11 cellular contexts compared by ENCODE assay signal in genomic region chr12:131832393-131833231, GRCh38. TPM values are rescaled to one million over a fixed set of nuclear protein-coding genes. Genes with fewer than 3 reads are reported as not detected.
DNase-seq lines count a peak whose midpoint lies in the region; ATAC-seq and TF ChIP-seq lines count a peak whose summit lies in the region.
"Had no signal": no experiment of that assay in that cellular context is flagged by ENCODE, and none has a peak within 500 bp of the region (broad histone marks: within the 10 kb centered on the region; RNA-seq: fewer than 3 reads in every experiment).

No MANE protein-coding gene starts in this region.

- no peak overlapping the region for H3K4me3 Mint-ChIP-seq in activated T-cell treated with anti-CD3 and anti-CD28 coated beads, Interleukin-2, amount 50 U/mL, for 24 hours
- H3K4me3 Mint-ChIP-seq: activated B cell treated with CpG ODN at 0.5 μM for 24 hours had no signal

- no peak for TF ChIP-seq EP300 in gastroesophageal sphincter (IDR thresholded peaks at IDR 0.05)
- TF ChIP-seq EP300 in suprapubic skin (IDR thresholded peaks at IDR 0.05), result no peak

- POLR2A ChIA-PET in Panc1 (lab: Charles Lee), result no interaction called here
- POLR2A ChIA-PET in HEK293T (lab: Yijun Ruan, JAX), result no interaction called here

- BruUV-seq in Panc1 (replicated peaks; lab: Mats Ljungman, UMichigan), result no TSS peak

- TF ChIP-seq CTCF in Panc1 (IDR thresholded peaks at IDR 0.05) (no peak), gastroesophageal sphincter (IDR thresholded peaks at IDR 0.05) (no peak), suprapubic skin (IDR thresholded peaks at IDR 0.05) (no peak)

- no peaks in the 10 kb centered on the region for H3K27me3 ChIP-seq in Panc1 (ENCODE audit: control insufficient read depth, insufficient read depth, low read length)
- H3K27me3 ChIP-seq in gastroesophageal sphincter, result peaks cover 90% of the 10 kb centered on the region
- peaks cover 72% of the 10 kb centered on the region for H3K27me3 ChIP-seq in suprapubic skin

- no peak overlapping the region for H3K27ac Mint-ChIP-seq in activated naive CD4-positive, alpha-beta T cell treated with anti-CD3 and anti-CD28 coated beads, Interleukin-2, amount 50 U/mL, for 72 hours
- H3K27ac Mint-ChIP-seq in activated T-cell treated with anti-CD3 and anti-CD28 coated beads, Interleukin-2, amount 50 U/mL, for 24 hours, result no peak overlapping the region
- H3K27ac Mint-ChIP-seq: activated B cell treated with CpG ODN at 0.5 μM for 24 hours had no signal

- peak; percentile 13; the same call in 1 of the 2 replicates for ATAC-seq in Panc1
- no peak for ATAC-seq in gastroesophageal sphincter
- ATAC-seq in activated naive CD4-positive, alpha-beta T cell treated with anti-CD3 and anti-CD28 coated beads, Interleukin-2, amount 50 U/mL, for 72 hours, result no peak

- DNase-seq in NCI-H1436 (lab: John Stamatoyannopoulos, UW), result peak; percentile 80
- DNase-seq in NCI-H1436 treated with DMSO at 0.1 percent for 48 hours (lab: John Stamatoyannopoulos, UW), result no peak
- no peak for DNase-seq in Panc1 (ENCODE audit: low read depth, low spot score)
- peak; percentile 81 to 85 for DNase-seq in suprapubic skin (ENCODE audit: low spot score in 2 of 2)
- no peak for DNase-seq in HEK293T (ENCODE audit: extremely low spot score)
- DNase-seq in activated naive CD4-positive, alpha-beta T cell treated with anti-CD3 and anti-CD28 coated beads, Interleukin-2, amount 50 U/mL, for 72 hours (ENCODE audit: low spot score in 2 of 2), result no peak
- DNase-seq in activated T-cell treated with anti-CD3 and anti-CD28 coated beads, Interleukin-2, amount 50 U/mL, for 24 hours, result no peak
- DNase-seq: activated B cell treated with CpG ODN at 0.5 μM for 24 hours, AML-193 had no signal

- intact Hi-C loops in Panc1 (cut with micrococcal nuclease; ENCODE audit: unreplicated experiment), result no loop called here

- H3K36me3 Mint-ChIP-seq in activated naive CD4-positive, alpha-beta T cell treated with anti-CD3 and anti-CD28 coated beads, Interleukin-2, amount 50 U/mL, for 72 hours, result no peaks in the 10 kb centered on the region
- no peaks in the 10 kb centered on the region for H3K36me3 Mint-ChIP-seq in activated T-cell treated with anti-CD3 and anti-CD28 coated beads, Interleukin-2, amount 50 U/mL, for 24 hours (ENCODE audit: low read depth)

- 52% methylated on average over 15 of the region's 29 CpGs; no CpG with 5 or more reads in 1 of the 2 donors for WGBS in gastroesophageal sphincter (ENCODE audit: low coverage in 1 of 2), 2 donors
- WGBS in suprapubic skin, result 26% methylated on average over 17 of the region's 29 CpGs

- H3K9me3 ChIP-seq in Panc1 (ENCODE audit: control insufficient read depth, insufficient read depth, low read depth, low read length) (no peaks in the 10 kb centered on the region), gastroesophageal sphincter (no peaks in the 10 kb centered on the region), suprapubic skin (no peaks in the 10 kb centered on the region)

- TF ChIP-seq POLR2A in gastroesophageal sphincter (IDR thresholded peaks at IDR 0.05) (no peak), suprapubic skin (IDR thresholded peaks at IDR 0.05) (no peak)

- H3K4me1 ChIP-seq in Panc1 (ENCODE audit: control insufficient read depth, insufficient read depth, low read length), result peaks cover 19% of the 10 kb centered on the region
- H3K4me1 ChIP-seq in gastroesophageal sphincter, result peaks cover 0 to 55% (median 28%) of the 10 kb centered on the region in 3 donors
- peaks cover 45% of the 10 kb centered on the region for H3K4me1 ChIP-seq in suprapubic skin

- H3K4me1 Mint-ChIP-seq in activated T-cell treated with anti-CD3 and anti-CD28 coated beads, Interleukin-2, amount 50 U/mL, for 24 hours (ENCODE audit: low read depth), result peaks cover 12% of the 10 kb centered on the region

- H3K4me3 ChIP-seq in Panc1 (ENCODE audit: low read depth in 2 of 2, low read length in 2 of 2), result peak overlapping the region; percentile 40 to 76
- H3K4me3 ChIP-seq in gastroesophageal sphincter, result peak overlapping the region in 1 of 2 donors; percentile 58
- H3K4me3 ChIP-seq in suprapubic skin, result peak overlapping the region; percentile 68

- peak overlapping the region; percentile 75 for H3K27ac ChIP-seq in Panc1 (ENCODE audit: low read length)
- H3K27ac ChIP-seq in gastroesophageal sphincter, result peak overlapping the region in 3 of 4 donors; percentile 61 to 75 (median 62)
- H3K27ac ChIP-seq in suprapubic skin, result peak overlapping the region; percentile 0
- H3K27ac ChIP-seq: epithelial cell of prostate had no signal

- peaks cover 35% of the 10 kb centered on the region for H3K27me3 Mint-ChIP-seq in activated T-cell treated with anti-CD3 and anti-CD28 coated beads, Interleukin-2, amount 50 U/mL, for 24 hours

- no peaks in the 10 kb centered on the region for H3K9me3 Mint-ChIP-seq in activated naive CD4-positive, alpha-beta T cell treated with anti-CD3 and anti-CD28 coated beads, Interleukin-2, amount 50 U/mL, for 72 hours
- no peaks in the 10 kb centered on the region for H3K9me3 Mint-ChIP-seq in activated T-cell treated with anti-CD3 and anti-CD28 coated beads, Interleukin-2, amount 50 U/mL, for 24 hours
- H3K9me3 Mint-ChIP-seq: activated B cell treated with CpG ODN at 0.5 μM for 24 hours had no signal

- CTCF ChIA-PET in Panc1 (lab: Charles Lee) (no interaction called here), HEK293T (lab: Yijun Ruan, JAX) (no interaction called here)

- in situ Hi-C loops in Panc1 (cut with HindIII; ENCODE audit: low pct_unique_long_range_greater_than_20kb, low sequenced_read_pairs), result no loop called here

- H3K36me3 ChIP-seq in Panc1 (ENCODE audit: control insufficient read depth, insufficient read depth, low read length) (no peaks in the 10 kb centered on the region; the same call in 1 of the 2 replicates), gastroesophageal sphincter (no peaks in the 10 kb centered on the region), suprapubic skin (no peaks in the 10 kb centered on the region)

TF ChIP-seq in HEK293T, 16 proteins besides CTCF, POLR2A, EP300 and RAD21:
- TF ChIP-seq ZNF384 (IDR thresholded peaks at IDR 0.05) (no peak), CTBP1 (IDR thresholded peaks at IDR 0.05; ENCODE audit: borderline replicate concordance) (no peak), SUZ12 (IDR thresholded peaks at IDR 0.05) (no peak), PKNOX1 (IDR thresholded peaks at IDR 0.05) (no peak), L3MBTL2 (conservative IDR thresholded peaks at IDR 0.05) (no peak), FOXM1 (IDR thresholded peaks at IDR 0.05; ENCODE audit: borderline replicate concordance) (no peak), HDGF (IDR thresholded peaks at IDR 0.05; ENCODE audit: borderline replicate concordance) (no peak)

RNA-seq across cellular contexts. Expression of gene MMP17, which starts 4.4 kb away (rescaled TPM):
- total RNA-seq in Panc1 (2021; ENCODE audit: unreplicated experiment) (30.0 TPM), gastroesophageal sphincter (1 to 10 TPM; 2.0 to 7.0 (median 4.5) TPM), suprapubic skin (10 to 100 TPM in 1 of 4 donors, 1 to 10 TPM in 3; 3.0 to 10.1 (median 5.6) TPM)
- polyA plus RNA-seq in Panc1 (2012; ENCODE audit: insufficient read length), result 47.0 TPM
- not detected for total RNA-seq in activated naive CD4-positive, alpha-beta T cell treated with anti-CD3 and anti-CD28 coated beads, Interleukin-2, amount 50 U/mL, for 72 hours

Comparison
In these comparisons a context has a peak if more than half of its experiments do, and no peak if none do; other contexts are left out.
1. DNase-seq: peak in NCI-H1436 (single experiment) and suprapubic skin (2 of 2); none in NCI-H1436 treated with DMSO at 0.1 percent for 48 hours (single experiment), Panc1 (single experiment), HEK293T (single experiment), activated naive CD4-positive, alpha-beta T cell treated with anti-CD3 and anti-CD28 coated beads, Interleukin-2, amount 50 U/mL, for 72 hours (0 of 2) and activated T-cell treated with anti-CD3 and anti-CD28 coated beads, Interleukin-2, amount 50 U/mL, for 24 hours (single experiment).
2. H3K27ac ChIP-seq: peak in every context shown above with its lines; median percentile 75 in Panc1; 62 in gastroesophageal sphincter; 0 in suprapubic skin.